ENCODE assay signal across 8 cellular contexts in the genomic region with DNA sequence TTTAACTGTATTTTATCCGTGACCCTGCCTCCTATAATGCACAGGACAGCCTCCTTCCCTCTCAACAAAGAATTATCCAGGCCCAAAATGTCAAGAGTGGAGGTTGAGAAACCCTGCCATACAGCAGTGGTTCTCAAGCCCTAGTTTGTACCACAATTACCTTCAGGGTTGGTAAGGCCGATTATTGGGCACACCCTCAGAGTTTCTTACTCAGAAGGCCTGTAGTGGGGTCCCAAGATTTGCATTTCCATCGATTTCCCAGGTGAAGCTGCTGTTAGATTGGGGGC. TPM values are rescaled to one million over a fixed set of nuclear protein-coding genes. Genes with fewer than 3 reads are reported as not detected.
DNase-seq lines count a peak whose midpoint lies in the region; ATAC-seq, FAIRE-seq and TF ChIP-seq lines count a peak whose summit lies in the region.

No MANE protein-coding gene starts in this region.

- H3K27ac ChIP-seq in H9 (ENCODE audit: insufficient read length, low read depth, low read length) (peak overlapping the region; percentile 52), small intestine (ENCODE audit: low read depth in 1 of 2, low read length in 1 of 2) (peak overlapping the region; percentile 93 to 98)

- peak overlapping the region; percentile 87 for H3K18ac ChIP-seq in H9 (ENCODE audit: insufficient read length, low read depth, low read length)

- peak overlapping the region; percentile 69 for H4K5ac ChIP-seq in H9 (ENCODE audit: insufficient read length, low read depth, low read length)

- peaks cover 8 to 15% (median 10%) of the 10 kb centered on the region in 3 experiments for H3K36me3 Mint-ChIP-seq in H9 (ENCODE audit: insufficient read depth in 1 of 3, low read depth in 3 of 3)
- peaks cover 8% of the 10 kb centered on the region for H3K36me3 Mint-ChIP-seq in glutamatergic neuron (ENCODE audit: unreplicated experiment)

- H3T11ph ChIP-seq in H9 (ENCODE audit: low read length) = no peak overlapping the region

- H3K9me3 Mint-ChIP-seq in H9 = no peaks in the 10 kb centered on the region; a peak in 2 of 5 replicates
- H3K9me3 Mint-ChIP-seq in glutamatergic neuron (ENCODE audit: unreplicated experiment) = peaks cover 9% of the 10 kb centered on the region

- H4K20me1 ChIP-seq in H9 (ENCODE audit: control insufficient read depth, insufficient read depth, insufficient read length) = no peaks in the 10 kb centered on the region

- peaks cover 8% of the 10 kb centered on the region; the same call in 1 of the 2 replicates for H3K27me3 Mint-ChIP-seq in H9 (ENCODE audit: low read depth)
- peaks cover 4% of the 10 kb centered on the region for H3K27me3 Mint-ChIP-seq in glutamatergic neuron (ENCODE audit: unreplicated experiment)

- peak overlapping the region; percentile 50 for H2BK12ac ChIP-seq in H9 (ENCODE audit: insufficient read length, low read depth, low read length)

- peak overlapping the region; percentile 48 for H3K4me2 ChIP-seq in H9 (ENCODE audit: insufficient read depth, insufficient read length, low read length)

- no peak for ATAC-seq in HG02938 (IDR thresholded peaks at IDR 0.05; ENCODE audit: unreplicated experiment)

- no CpG with 5 or more reads among the region's 3 CpGs for WGBS in H9 (ENCODE audit: extremely low coverage, insufficient read length, low lambda C conversion rate)
- 21 to 32% (median 25%) methylated on average over 3 of the region's 3 CpGs for WGBS in small intestine, 3 donors

- H3K79me2 ChIP-seq in H9 (ENCODE audit: insufficient read depth, low read length) = no peaks in the 10 kb centered on the region; the same call in 1 of the 2 replicates

- no peak overlapping the region for H2BK15ac ChIP-seq in H9 (ENCODE audit: low read depth, low read length)

- TF ChIP-seq CTCF in H9 (conservative IDR thresholded peaks at IDR 0.05) (no peak), WI38 (IDR thresholded peaks at IDR 0.05; ENCODE audit: low read depth, low read length) (no peak), glutamatergic neuron (IDR thresholded peaks at IDR 0.05; ENCODE audit: partially characterized antibody, unreplicated experiment) (no peak)

- H3K27me3 ChIP-seq in H9 (ENCODE audit: insufficient read depth, low read length) (no peaks in the 10 kb centered on the region), small intestine (ENCODE audit: control insufficient read depth in 2 of 2, insufficient read depth in 2 of 2, low read length in 2 of 2) (no peaks in the 10 kb centered on the region)

- no peak overlapping the region for H2AK5ac ChIP-seq in H9 (ENCODE audit: insufficient read length, low read length)

- no peak overlapping the region for H3K56ac ChIP-seq in H9 (ENCODE audit: insufficient read length, low read depth, low read length)

- H3K4me3 Mint-ChIP-seq in H9 = peak overlapping the region; percentile 96
- peak overlapping the region; percentile 97 for H3K4me3 Mint-ChIP-seq in glutamatergic neuron (ENCODE audit: unreplicated experiment)

- FAIRE-seq in small intestine (lab: Jason Lieb, UNC) = no peak

- H3K14ac ChIP-seq in H9 (ENCODE audit: insufficient read depth, low read length) = peak overlapping the region; percentile 74; the same call in 1 of the 2 replicates

- no peak overlapping the region for H2BK120ac ChIP-seq in H9 (ENCODE audit: low read depth, low read length, poor library complexity, severe bottlenecking)

- H3K79me1 ChIP-seq in H9 (ENCODE audit: insufficient read depth, low read depth, low read length, poor library complexity, severe bottlenecking) = no peaks in the 10 kb centered on the region

- no peak for DNase-seq in H9
- no peak for DNase-seq in glutamatergic neuron
- DNase-seq in small intestine = no peak
- no peak for DNase-seq in hypothalamus (lab: John Stamatoyannopoulos, UW)
- no peak for DNase-seq in pons (ENCODE audit: low spot score)
- DNase-seq in islet precursor cell = no peak

- H3K23ac ChIP-seq in H9 (ENCODE audit: insufficient read length, low read depth, low read length) = no peak overlapping the region

- H2AFZ ChIP-seq in H9 (ENCODE audit: low read length) = peak overlapping the region; percentile 53

- peak overlapping the region; percentile 82 to 96 (median 91) for H3K27ac Mint-ChIP-seq in H9
- H3K27ac Mint-ChIP-seq in glutamatergic neuron (ENCODE audit: unreplicated experiment) = peak overlapping the region; percentile 81

- H4K8ac ChIP-seq in H9 (replicated peaks; ENCODE audit: insufficient read length, low read depth, low read length) = no peak overlapping the region

- H3K4ac ChIP-seq in H9 (ENCODE audit: low read depth, low read length) = no peak overlapping the region

- H3K36me3 ChIP-seq in small intestine (ENCODE audit: control insufficient read depth in 2 of 2, insufficient read depth in 2 of 2, low read length in 2 of 2) = peaks cover 0 to 2% of the 10 kb centered on the region in 2 donors

- H3K9ac ChIP-seq in H9 (ENCODE audit: extremely low read depth, insufficient read length, low read length) = peak overlapping the region; percentile 93

- peaks cover 36 to 37% of the 10 kb centered on the region in 2 experiments for H3K4me1 Mint-ChIP-seq in H9
- H3K4me1 Mint-ChIP-seq in glutamatergic neuron (ENCODE audit: low read depth, unreplicated experiment) = peaks cover 27% of the 10 kb centered on the region

- no peak overlapping the region for H2BK20ac ChIP-seq in H9 (ENCODE audit: low read depth, low read length, poor library complexity, severe bottlenecking)

- H3K23me2 ChIP-seq in H9 (ENCODE audit: insufficient read length, low read depth, low read length, poor library complexity, severe bottlenecking) = peaks cover 10% of the 10 kb centered on the region

- H3K4me3 ChIP-seq in WI38 (ENCODE audit: low read depth, low read length) (peak overlapping the region; percentile 65), small intestine (ENCODE audit: low read depth in 1 of 2, low read length in 2 of 2) (peak overlapping the region; percentile 48 to 73)

- H3K9me3 ChIP-seq in H9 (ENCODE audit: control insufficient read depth, low read depth, low read length) = no peaks in the 10 kb centered on the region
- no peaks in the 10 kb centered on the region for H3K9me3 ChIP-seq in small intestine (ENCODE audit: control insufficient read depth, low read depth)

- H3K4me1 ChIP-seq in H9 (ENCODE audit: insufficient read depth, low read length) (peaks cover 8% of the 10 kb centered on the region), small intestine (ENCODE audit: control insufficient read depth in 2 of 2, insufficient read depth in 1 of 2, low read depth in 1 of 2, low read length in 1 of 2) (no peaks in the 10 kb centered on the region)

- no peak overlapping the region for H4K91ac ChIP-seq in H9 (ENCODE audit: insufficient read length, low read depth, low read length)

- H2BK5ac ChIP-seq in H9 (ENCODE audit: insufficient read length, low read length) = no peak overlapping the region

RNA-seq across cellular contexts. Expression of a gene that starts 0.4 kb away (rescaled TPM):
- total RNA-seq in H9 (2021) (10.4 and 10.6 TPM in 2 replicates), glutamatergic neuron (ENCODE audit: unreplicated experiment) (11.5 TPM)
- 10 to 100 TPM in 1 of 3 donors, 1 to 10 TPM in 2; 3.8 to 11.0 (median 6.5) TPM for polyA plus RNA-seq in small intestine

RNA-seq across cellular contexts. Expression of a gene that starts 46.7 kb away (rescaled TPM):
- total RNA-seq in H9 (2021) (40.0 and 40.1 TPM in 2 replicates), glutamatergic neuron (ENCODE audit: unreplicated experiment) (60.2 TPM)
- polyA plus RNA-seq in small intestine = 100 to 1,000 TPM in 1 of 3 donors, 10 to 100 TPM in 2; 42.2 to 124 (median 94.0) TPM
